Comparison of ENCODE assay signal across 2 cellular contexts in the genomic region with DNA sequence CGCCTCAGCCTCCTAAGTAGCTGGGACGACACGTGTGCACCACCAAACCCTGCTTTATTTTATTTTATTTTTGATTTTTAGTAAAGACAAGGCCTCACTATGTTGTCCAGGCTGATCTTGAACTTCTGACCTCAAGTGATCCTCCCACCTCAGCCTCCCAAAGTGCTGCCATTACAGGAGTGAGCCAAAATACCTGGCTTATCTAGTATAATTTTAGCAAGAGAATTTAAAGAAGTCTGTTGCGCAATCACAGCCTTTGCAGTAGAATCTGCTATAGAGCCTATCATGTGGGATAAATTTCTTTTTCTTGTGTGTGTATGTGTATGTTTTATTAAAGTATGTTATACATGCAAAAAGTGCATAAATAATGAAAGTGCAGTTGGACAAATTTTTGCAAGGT.
TF ChIP-seq lines count a peak whose summit lies in the region.

No MANE protein-coding gene starts in this region.

TF ChIP-seq in HepG2, 621 proteins besides CTCF, POLR2A, EP300 and RAD21:
- TF ChIP-seq CEBPG (CRISPR knock-in tag; IDR thresholded peaks at IDR 0.05): peak; percentile 72
- peak; percentile 95 for TF ChIP-seq CEBPB (IDR thresholded peaks at IDR 0.05; ENCODE audit: borderline replicate concordance, low read depth, low read length)
- no peak for TF ChIP-seq NFE2L1 (CRISPR knock-in tag; IDR thresholded peaks at IDR 0.05; ENCODE audit: borderline replicate concordance)
- TF ChIP-seq SNRNP70 (IDR thresholded peaks at IDR 0.05; ENCODE audit: low read depth, low read length): no peak

TF ChIP-seq in GM12878, 131 proteins besides CTCF, POLR2A, EP300 and RAD21:
- 0 out of 2 replicates have a peak, but pooled peaks have one; percentile 10 for TF ChIP-seq FOXK2 (IDR thresholded peaks at IDR 0.05)
- TF ChIP-seq CEBPB (IDR thresholded peaks at IDR 0.05; ENCODE audit: borderline replicate concordance in 1 of 2, low read depth in 2 of 2, low read length in 2 of 2): peak in 1 of 2 experiments; percentile 12; a peak in 1 of 4 replicates
- no peak for TF ChIP-seq NFYA (IDR thresholded peaks at IDR 0.05; ENCODE audit: borderline replicate concordance, low read depth, low read length)
